Comparison of ENCODE assay signal across 14 cellular contexts in genomic region chr15:98138910-98139309, GRCh38.
"Had no signal": no experiment of that assay in that cellular context is flagged by ENCODE, and none has a peak within 500 bp of the region (broad histone marks: within the 10 kb centered on the region; RNA-seq: fewer than 3 reads in every experiment).

No MANE protein-coding gene starts in this region.

- H3K27me3 ChIP-seq: foreskin keratinocyte, neural progenitor cell, ovary had no signal

- H3K9ac ChIP-seq: neural progenitor cell had no signal

- H3K4me1 ChIP-seq: left ventricle myocardium inferior, lower lobe of right lung, neural progenitor cell had no signal

- H3K4me3 ChIP-seq: left ventricle myocardium inferior, lower lobe of right lung, neural progenitor cell, ovary had no signal

- H3K27ac ChIP-seq: foreskin keratinocyte, left ventricle myocardium inferior, lower lobe of right lung, neural progenitor cell, ovary had no signal

- H3K9me3 ChIP-seq: left ventricle myocardium inferior, lower lobe of right lung, ovary had no signal

- H3K4me2 ChIP-seq: neural progenitor cell had no signal

- H3K36me3 ChIP-seq: left ventricle myocardium inferior, lower lobe of right lung, neural progenitor cell, ovary had no signal

- DNase-seq: effector CD4-positive, alpha-beta T cell; endodermal cell; erythroblast; foreskin keratinocyte; left ventricle myocardium inferior; lower lobe of right lung; nucleus accumbens; ovary; right cardiac atrium; small intestine; stimulated activated CD4-positive, alpha-beta T cell treated with anti-CD3 and anti-CD28 coated beads, Interleukin-12 subunit alpha, Interleukin-12 subunit beta, amount 100 ng/mL, for 4 hours; stimulated activated naive CD4-positive, alpha-beta T cell; trophoblast cell had no signal

- H2AFZ ChIP-seq: neural progenitor cell had no signal
